In genomic region chr13:109426690-109426990, GRCh38 we compare ENCODE assay signal across 19 cellular contexts.
DNase-seq lines count a peak whose midpoint lies in the region; FAIRE-seq and TF ChIP-seq lines count a peak whose summit lies in the region.
"Had no signal": no experiment of that assay in that cellular context is flagged by ENCODE, and none has a peak within 500 bp of the region (broad histone marks: within the 10 kb centered on the region; RNA-seq: fewer than 3 reads in every experiment).

No MANE protein-coding gene starts in this region.

- no peak for TF ChIP-seq POLR2A in H54 (IDR thresholded peaks at IDR 0.05; ENCODE audit: low read depth, low read length)

- H3K9me3 Mint-ChIP-seq in activated T-helper 1 cell treated with anti-CD3 and anti-CD28 coated beads, Interleukin-12 subunit alpha, Interleukin-12 subunit beta, Interleukin-2, Interleukin-4 antibody, amounts not matched to agents 30 ng/mL and 10 ng/mL and 1 ng/mL, durations not matched to agents 14 hours and 24 hours and 36 hours, result no peaks in the 10 kb centered on the region

- no peak overlapping the region for H3K27ac Mint-ChIP-seq in activated T-helper 1 cell treated with anti-CD3 and anti-CD28 coated beads, Interleukin-12 subunit alpha, Interleukin-12 subunit beta, Interleukin-2, Interleukin-4 antibody, amounts not matched to agents 30 ng/mL and 10 ng/mL and 1 ng/mL, durations not matched to agents 14 hours and 24 hours and 36 hours
- H3K27ac Mint-ChIP-seq: B cell; CD4-positive, alpha-beta T cell had no signal

- H3K4me3 Mint-ChIP-seq in activated T-helper 1 cell treated with anti-CD3 and anti-CD28 coated beads, Interleukin-12 subunit alpha, Interleukin-12 subunit beta, Interleukin-2, Interleukin-4 antibody, amounts not matched to agents 30 ng/mL and 10 ng/mL and 1 ng/mL, durations not matched to agents 14 hours and 24 hours and 36 hours, result no peak overlapping the region
- H3K4me3 Mint-ChIP-seq: B cell; CD4-positive, alpha-beta T cell had no signal

- H3K9me3 ChIP-seq in A673 (ENCODE audit: low read depth, low read length, poor library complexity, severe bottlenecking) (peaks cover 11% of the 10 kb centered on the region), neutrophil (no peaks in the 10 kb centered on the region)

- H3K27me3 ChIP-seq in A673 (replicated peaks; ENCODE audit: insufficient read depth, low read depth, low read length, poor library complexity), result no peaks in the 10 kb centered on the region
- H3K27me3 ChIP-seq in neutrophil, result no peaks in the 10 kb centered on the region

- DNase-seq in A673 (ENCODE audit: low spot score) (no peak), H54 (ENCODE audit: insufficient read length, low spot score) (no peak), astrocyte of the hippocampus (ENCODE audit: low read depth, low spot score) (peak; percentile 28), SIG-M5 (lab: John Stamatoyannopoulos, UW) (no peak), GM13977 (ENCODE audit: low spot score) (no peak)
- no peak for DNase-seq in activated T-helper 1 cell treated with anti-CD3 and anti-CD28 coated beads, Interleukin-12 subunit alpha, Interleukin-12 subunit beta, Interleukin-2, Interleukin-4 antibody, amounts not matched to agents 30 ng/mL and 10 ng/mL and 1 ng/mL, durations not matched to agents 14 hours and 24 hours and 36 hours (ENCODE audit: low spot score)
- DNase-seq: 8988T; Caco-2; CD4-positive, alpha-beta T cell; IMR-90 had no signal

- BruUV-seq in A673 (replicated peaks; lab: Mats Ljungman, UMichigan), result TSS peak; percentile 84

- CTCF ChIA-PET in A673 (lab: Charles Lee), result interaction anchor here (1.0 kb wide), 1 partner anchor 317 kb away, joined by 3 read pairs; no protein-coding TSS in a partner anchor

- H3K36me3 ChIP-seq in A673 (ENCODE audit: insufficient read depth, low read length, poor library complexity, severe bottlenecking) (no peaks in the 10 kb centered on the region), neutrophil (no peaks in the 10 kb centered on the region)

- H3K4me1 ChIP-seq in A673 (ENCODE audit: insufficient read depth, low read length, poor library complexity, severe bottlenecking) (peaks cover 30% of the 10 kb centered on the region), neutrophil (ENCODE audit: control insufficient read depth in 1 of 2, insufficient read depth in 1 of 2, low read depth in 1 of 2, low read length in 1 of 2) (peaks cover 12 to 28% of the 10 kb centered on the region in 2 experiments)
- H3K4me1 ChIP-seq: Caco-2 had no signal

- H3K36me3 Mint-ChIP-seq in activated T-helper 1 cell treated with anti-CD3 and anti-CD28 coated beads, Interleukin-12 subunit alpha, Interleukin-12 subunit beta, Interleukin-2, Interleukin-4 antibody, amounts not matched to agents 30 ng/mL and 10 ng/mL and 1 ng/mL, durations not matched to agents 14 hours and 24 hours and 36 hours (ENCODE audit: low read depth), result no peaks in the 10 kb centered on the region

- peaks cover 1% of the 10 kb centered on the region for H3K27me3 Mint-ChIP-seq in activated T-helper 1 cell treated with anti-CD3 and anti-CD28 coated beads, Interleukin-12 subunit alpha, Interleukin-12 subunit beta, Interleukin-2, Interleukin-4 antibody, amounts not matched to agents 30 ng/mL and 10 ng/mL and 1 ng/mL, durations not matched to agents 14 hours and 24 hours and 36 hours (ENCODE audit: insufficient read depth)
- H3K27me3 Mint-ChIP-seq: B cell had no signal

- H3K27ac ChIP-seq in A673 (ENCODE audit: low read depth, low read length, poor library complexity, severe bottlenecking) (peak overlapping the region; percentile 99), neutrophil (peak overlapping the region; percentile 50)
- H3K27ac ChIP-seq: C4-2B, GM23248, HL-60 had no signal

- no peaks in the 10 kb centered on the region for H3K4me1 Mint-ChIP-seq in activated T-helper 1 cell treated with anti-CD3 and anti-CD28 coated beads, Interleukin-12 subunit alpha, Interleukin-12 subunit beta, Interleukin-2, Interleukin-4 antibody, amounts not matched to agents 30 ng/mL and 10 ng/mL and 1 ng/mL, durations not matched to agents 14 hours and 24 hours and 36 hours (ENCODE audit: low read depth)
- H3K4me1 Mint-ChIP-seq: B cell had no signal

- in situ Hi-C loops in GM13977 (cut with MboI; ENCODE audit: low pct_unique_long_range_greater_than_20kb, low sequenced_read_pairs, unreplicated experiment), result no loop called here

- POLR2A ChIA-PET in A673 (lab: Charles Lee; ENCODE audit: low non-redundant PET), result interaction anchor here (0.6 to 1.1 kb wide), 5 partner anchors 14 to 480 kb away, joined by 3 to 14 read pairs (median 5); no protein-coding TSS in a partner anchor

- no peak for TF ChIP-seq CTCF in A673 (conservative IDR thresholded peaks at IDR 0.05; ENCODE audit: low read depth, low read length)
- TF ChIP-seq CTCF in neutrophil (IDR thresholded peaks at IDR 0.05), result no peak
- no peak for TF ChIP-seq CTCF in GM13977 (IDR thresholded peaks at IDR 0.05; ENCODE audit: extremely low read depth, insufficient read depth, missing control alignments)

- intact Hi-C loops in A673 (cut with micrococcal nuclease; ENCODE audit: unreplicated experiment), result loop anchor here (1.0 to 5.0 kb wide), 10 partner anchors 226 to 1160 kb away; no protein-coding TSS in a partner anchor
- intact Hi-C loops in activated T-helper 1 cell treated with anti-CD3 and anti-CD28 coated beads, Interleukin-12 subunit alpha, Interleukin-12 subunit beta, Interleukin-2, Interleukin-4 antibody, amounts not matched to agents 30 ng/mL and 10 ng/mL and 1 ng/mL, durations not matched to agents 14 hours and 24 hours and 36 hours (cut with micrococcal nuclease), result no loop called here

- FAIRE-seq in H54 (lab: Jason Lieb, UNC), result peak; percentile 11
- FAIRE-seq: D721Med, G401.6, GM12891, GM18507 had no signal

- H3K4me3 ChIP-seq in A673 (ENCODE audit: low read depth, low read length, poor library complexity, severe bottlenecking) (no peak overlapping the region), neutrophil (ENCODE audit: low read depth in 1 of 2, low read length in 1 of 2) (no peak overlapping the region)
- H3K4me3 ChIP-seq: GM23248 had no signal
